8 cellular contexts compared by ENCODE assay signal in genomic region chr19:47813304-47813994, GRCh38. TPM values are rescaled to one million over a fixed set of nuclear protein-coding genes. Genes with fewer than 3 reads are reported as not detected.
A peak's percentile ranks its signal among the peaks of the same experiment; 100 is the strongest.
DNase-seq lines count a peak whose midpoint lies in the region; ATAC-seq and TF ChIP-seq lines count a peak whose summit lies in the region.

No MANE protein-coding gene starts in this region.

- TF ChIP-seq POLR2A in adrenal gland (IDR thresholded peaks at IDR 0.05), result no peak

- no peaks in the 10 kb centered on the region for H3K36me3 ChIP-seq in adrenal gland (replicated peaks in 1 of 2)

- no peaks in the 10 kb centered on the region for H3K9me3 ChIP-seq in adrenal gland (replicated peaks in 1 of 3)
- no peaks in the 10 kb centered on the region for H3K9me3 ChIP-seq in right cardiac atrium (ENCODE audit: control insufficient read depth, low read length)

- no peak overlapping the region for H3K4me3 ChIP-seq in adrenal gland
- H3K4me3 ChIP-seq in right cardiac atrium (ENCODE audit: low read length), result no peak overlapping the region

- no peaks in the 10 kb centered on the region for H3K4me1 ChIP-seq in adrenal gland (replicated peaks in 1 of 2)
- H3K4me1 ChIP-seq in right cardiac atrium (ENCODE audit: control insufficient read depth, insufficient read depth, low read length), result no peaks in the 10 kb centered on the region

- no peak overlapping the region for H3K27ac ChIP-seq in adrenal gland
- H3K27ac ChIP-seq in right cardiac atrium (ENCODE audit: low read length), result no peak overlapping the region

- intact Hi-C loops in adrenal gland (cut with DNase I) (loop anchor here in 1 of 2 donors (2.0 kb wide), 1 partner anchor 49 kb away; no protein-coding TSS in a partner anchor), right cardiac atrium (cut with DNase I) (no loop called here)

- TF ChIP-seq CTCF in adrenal gland (IDR thresholded peaks at IDR 0.05), result peak; percentile 10 to 60 (median 46)

- DNase-seq in ELF-1 (ENCODE audit: low read depth, low spot score), result peak; percentile 96
- DNase-seq in LoVo (ENCODE audit: low spot score), result peak; percentile 74
- peak; percentile 16 to 70 (median 58) for DNase-seq in T-helper 2 cell
- peak; percentile 64 to 80 (median 73) for DNase-seq in adrenal gland
- peak; percentile 78 to 91 (median 89) for DNase-seq in right cardiac atrium
- peak; percentile 2 for DNase-seq in smooth muscle cell of the brain vasculature (ENCODE audit: low read depth, low spot score)

- H3K27me3 ChIP-seq in adrenal gland (no peaks in the 10 kb centered on the region), right cardiac atrium (ENCODE audit: control insufficient read depth, insufficient read depth) (no peaks in the 10 kb centered on the region)

- ATAC-seq in right cardiac atrium (peak; percentile 57 to 84), GM21825 (IDR thresholded peaks at IDR 0.05; ENCODE audit: unreplicated experiment) (no peak), HG03139 (IDR thresholded peaks at IDR 0.05; ENCODE audit: unreplicated experiment) (no peak)

- WGBS in adrenal gland, 4 donors, result 35 to 44% (median 38%) methylated on average over 16 to 17 of the region's 17 CpGs
- 38% methylated on average over 17 of the region's 17 CpGs for WGBS in right cardiac atrium

RNA-seq across cellular contexts. Expression of gene CRX, which starts 8.3 kb away (rescaled TPM):
- total RNA-seq in adrenal gland (not detected), right cardiac atrium (not detected)
- polyA plus RNA-seq in adrenal gland (under 1 TPM in 1 of 3 donors, not detected in 2; 0.32 TPM), right cardiac atrium (not detected)

RNA-seq across cellular contexts. Expression of gene TPRX1, which starts 9.1 kb away (rescaled TPM):
- total RNA-seq in adrenal gland, result not detected
- polyA plus RNA-seq in adrenal gland, result not detected
- total RNA-seq in right cardiac atrium, result not detected
- polyA plus RNA-seq in right cardiac atrium, result not detected

RNA-seq across cellular contexts. Expression of gene SELENOW, which starts 34.9 kb away (rescaled TPM):
- total RNA-seq in adrenal gland (100 to 1,000 TPM; 102 to 479 (median 147) TPM), right cardiac atrium (1,000 to 10,000 TPM in 2 of 4 donors, 100 to 1,000 TPM in 2; 857 to 1,126 (median 1,037) TPM)
- polyA plus RNA-seq in adrenal gland (100 to 1,000 TPM; 106 to 325 (median 260) TPM), right cardiac atrium (1,795 TPM)

RNA-seq across cellular contexts. Expression of gene TPRX2, which starts 45.6 kb away (rescaled TPM):
- total RNA-seq in adrenal gland (not detected), right cardiac atrium (not detected)
- polyA plus RNA-seq in adrenal gland (not detected), right cardiac atrium (not detected)

Comparison
In these comparisons a context has a peak if more than half of its experiments do, and no peak if none do; other contexts are left out.
1. DNase-seq: peak in every context shown above with its lines; median percentile 96 in ELF-1; 89 in right cardiac atrium; 74 in LoVo; 73 in adrenal gland; 58 in T-helper 2 cell; 2 in smooth muscle cell of the brain vasculature.
2. ATAC-seq: peak in right cardiac atrium (2 of 2); none in GM21825 (single experiment) and HG03139 (single experiment).